In the genomic region with DNA sequence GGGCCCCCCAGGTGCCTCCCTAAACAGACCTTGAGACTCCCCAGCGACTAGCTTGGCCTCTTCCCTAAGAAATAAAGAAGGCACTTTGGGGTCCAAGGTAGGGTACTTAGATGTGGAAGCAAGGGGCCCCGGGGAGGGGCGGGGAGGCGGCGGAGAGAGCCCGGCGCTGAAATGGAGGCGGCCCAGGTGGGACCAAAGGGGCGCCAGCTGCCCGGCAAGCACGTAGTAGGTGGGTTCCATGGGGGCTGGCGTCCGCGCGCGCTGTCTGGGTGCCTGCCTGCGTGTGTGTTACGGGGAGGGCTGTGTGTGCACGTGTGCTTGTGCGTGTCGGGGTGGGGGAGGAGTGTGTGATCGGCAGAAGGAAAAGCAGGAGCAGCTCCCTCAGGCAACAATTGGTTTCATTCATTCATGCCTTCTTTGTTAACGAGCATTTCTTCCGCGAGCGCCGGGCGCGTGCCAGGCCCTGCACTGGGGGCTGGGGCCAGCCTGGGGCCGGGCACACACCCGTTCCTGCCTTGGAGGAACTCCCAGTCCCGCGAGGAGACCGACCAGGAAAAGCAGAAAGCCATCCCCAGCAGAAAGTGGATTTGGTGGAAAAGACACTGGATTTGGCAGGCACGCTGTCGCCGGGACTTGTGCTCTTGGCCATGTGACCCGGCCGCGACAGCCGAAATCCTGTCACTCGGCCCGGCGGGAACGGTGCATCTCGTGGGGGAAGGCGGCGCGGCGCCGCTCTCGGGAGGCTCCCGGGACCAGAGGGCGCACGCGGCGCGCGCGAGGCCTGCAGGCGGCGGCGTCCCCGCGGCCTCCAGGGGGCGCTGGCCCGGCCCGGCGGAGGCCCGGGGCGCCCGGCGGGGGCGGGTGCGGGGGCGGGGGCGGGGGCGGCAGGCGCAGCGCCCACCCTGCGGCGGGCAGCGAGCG, we compare ENCODE assay signal across 1 cellular context.
A peak's percentile ranks its signal among the peaks of the same experiment; 100 is the strongest.
TF ChIP-seq lines count a peak whose summit lies in the region.

No MANE protein-coding gene starts in this region.

TF ChIP-seq in A549, 52 proteins besides CTCF, POLR2A, EP300 and RAD21 (continued from another document):
- no peak for TF ChIP-seq FOSL2 (IDR thresholded peaks at IDR 0.05)
- no peak for TF ChIP-seq FOSL2 (CRISPR knock-in tag; IDR thresholded peaks at IDR 0.05)
- TF ChIP-seq, protein P1, sequence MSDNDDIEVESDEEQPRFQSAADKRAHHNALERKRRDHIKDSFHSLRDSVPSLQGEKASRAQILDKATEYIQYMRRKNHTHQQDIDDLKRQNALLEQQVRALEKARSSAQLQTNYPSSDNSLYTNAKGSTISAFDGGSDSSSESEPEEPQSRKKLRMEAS (IDR thresholded peaks at IDR 0.05): peak; percentile 43
- TF ChIP-seq, protein P2, sequence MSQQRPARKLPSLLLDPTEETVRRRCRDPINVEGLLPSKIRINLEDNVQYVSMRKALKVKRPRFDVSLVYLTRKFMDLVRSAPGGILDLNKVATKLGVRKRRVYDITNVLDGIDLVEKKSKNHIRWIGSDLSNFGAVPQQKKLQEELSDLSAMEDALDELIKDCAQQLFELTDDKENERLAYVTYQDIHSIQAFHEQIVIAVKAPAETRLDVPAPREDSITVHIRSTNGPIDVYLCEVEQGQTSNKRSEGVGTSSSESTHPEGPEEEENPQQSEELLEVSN (IDR thresholded peaks at IDR 0.05; ENCODE audit: borderline replicate concordance, low read depth): peak; percentile 78
- TF ChIP-seq, protein P3, sequence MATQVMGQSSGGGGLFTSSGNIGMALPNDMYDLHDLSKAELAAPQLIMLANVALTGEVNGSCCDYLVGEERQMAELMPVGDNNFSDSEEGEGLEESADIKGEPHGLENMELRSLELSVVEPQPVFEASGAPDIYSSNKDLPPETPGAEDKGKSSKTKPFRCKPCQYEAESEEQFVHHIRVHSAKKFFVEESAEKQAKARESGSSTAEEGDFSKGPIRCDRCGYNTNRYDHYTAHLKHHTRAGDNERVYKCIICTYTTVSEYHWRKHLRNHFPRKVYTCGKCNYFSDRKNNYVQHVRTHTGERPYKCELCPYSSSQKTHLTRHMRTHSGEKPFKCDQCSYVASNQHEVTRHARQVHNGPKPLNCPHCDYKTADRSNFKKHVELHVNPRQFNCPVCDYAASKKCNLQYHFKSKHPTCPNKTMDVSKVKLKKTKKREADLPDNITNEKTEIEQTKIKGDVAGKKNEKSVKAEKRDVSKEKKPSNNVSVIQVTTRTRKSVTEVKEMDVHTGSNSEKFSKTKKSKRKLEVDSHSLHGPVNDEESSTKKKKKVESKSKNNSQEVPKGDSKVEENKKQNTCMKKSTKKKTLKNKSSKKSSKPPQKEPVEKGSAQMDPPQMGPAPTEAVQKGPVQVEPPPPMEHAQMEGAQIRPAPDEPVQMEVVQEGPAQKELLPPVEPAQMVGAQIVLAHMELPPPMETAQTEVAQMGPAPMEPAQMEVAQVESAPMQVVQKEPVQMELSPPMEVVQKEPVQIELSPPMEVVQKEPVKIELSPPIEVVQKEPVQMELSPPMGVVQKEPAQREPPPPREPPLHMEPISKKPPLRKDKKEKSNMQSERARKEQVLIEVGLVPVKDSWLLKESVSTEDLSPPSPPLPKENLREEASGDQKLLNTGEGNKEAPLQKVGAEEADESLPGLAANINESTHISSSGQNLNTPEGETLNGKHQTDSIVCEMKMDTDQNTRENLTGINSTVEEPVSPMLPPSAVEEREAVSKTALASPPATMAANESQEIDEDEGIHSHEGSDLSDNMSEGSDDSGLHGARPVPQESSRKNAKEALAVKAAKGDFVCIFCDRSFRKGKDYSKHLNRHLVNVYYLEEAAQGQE (IDR thresholded peaks at IDR 0.05): peak; percentile 45; the same call in 1 of the 2 replicates
